18 cellular contexts compared by ENCODE assay signal in genomic region chr12:26828315-26828714, GRCh38. TPM values are rescaled to one million over a fixed set of nuclear protein-coding genes. Genes with fewer than 3 reads are reported as not detected.
DNase-seq lines count a peak whose midpoint lies in the region; ATAC-seq and TF ChIP-seq lines count a peak whose summit lies in the region.
"Had no signal": no experiment of that assay in that cellular context is flagged by ENCODE, and none has a peak within 500 bp of the region (broad histone marks: within the 10 kb centered on the region; RNA-seq: fewer than 3 reads in every experiment).

No MANE protein-coding gene starts in this region.

- no peak for ATAC-seq in stimulated activated naive CD8-positive, alpha-beta T cell treated with anti-CD3 and anti-CD28 coated beads, Interleukin-15, Interleukin-2, amounts not matched to agents 100 U/mL and 50 U/mL, for 24 hours
- ATAC-seq in GM19455 (IDR thresholded peaks at IDR 0.05; ENCODE audit: unreplicated experiment) = no peak
- ATAC-seq in GM21825 (IDR thresholded peaks at IDR 0.05; ENCODE audit: unreplicated experiment) = no peak
- ATAC-seq: HCT116, PC-3 had no signal

- TF ChIP-seq POLR2A in uterus (IDR thresholded peaks at IDR 0.05) = no peak

- H3K4me1 Mint-ChIP-seq in stimulated activated naive CD8-positive, alpha-beta T cell treated with anti-CD3 and anti-CD28 coated beads, Interleukin-15, Interleukin-2, amounts not matched to agents 100 ng/mL and 50 ng/mL, for 24 hours (ENCODE audit: low read depth) = peaks cover 68% of the 10 kb centered on the region

- no peak overlapping the region for H3K27ac Mint-ChIP-seq in stimulated activated naive CD8-positive, alpha-beta T cell treated with anti-CD3 and anti-CD28 coated beads, Interleukin-15, Interleukin-2, amounts not matched to agents 100 ng/mL and 50 ng/mL, for 24 hours

- no peaks in the 10 kb centered on the region for H3K27me3 ChIP-seq in uterus

- H3K27ac ChIP-seq in OCI-LY7 (ENCODE audit: low read depth, low read length, poor library complexity, severe bottlenecking) = no peak overlapping the region
- H3K27ac ChIP-seq in caudate nucleus (ENCODE audit: low read depth, low read length) = peak overlapping the region; percentile 36
- H3K27ac ChIP-seq in uterus = peak overlapping the region; percentile 59 to 62
- H3K27ac ChIP-seq: C4-2B, GM23248, HL-60 had no signal

- H3K36me3 ChIP-seq in OCI-LY7 (ENCODE audit: insufficient read depth, low read length) = no peaks in the 10 kb centered on the region
- H3K36me3 ChIP-seq in uterus = no peaks in the 10 kb centered on the region

- intact Hi-C loops in OCI-LY7 (cut with micrococcal nuclease; ENCODE audit: unreplicated experiment) = no loop called here
- intact Hi-C loops in uterus (cut with DNase I; ENCODE audit: low total_unique reads) = no loop called here

- H3K9me2 ChIP-seq in OCI-LY7 (ENCODE audit: insufficient read depth, low read length) = no peaks in the 10 kb centered on the region

- H3K4me3 ChIP-seq in OCI-LY7 (ENCODE audit: low read depth, low read length, poor library complexity, severe bottlenecking) = no peak overlapping the region
- H3K4me3 ChIP-seq in uterus = no peak overlapping the region
- H3K4me3 ChIP-seq: GM23248 had no signal

- BruUV-seq in OCI-LY7 (replicated peaks; lab: Mats Ljungman, UMichigan) = no TSS peak

- H3K79me2 ChIP-seq in OCI-LY7 (ENCODE audit: insufficient read depth, low read depth, low read length) = peaks cover 14% of the 10 kb centered on the region; the same call in 1 of the 2 replicates

- no peaks in the 10 kb centered on the region for H3K27me3 Mint-ChIP-seq in stimulated activated naive CD8-positive, alpha-beta T cell treated with anti-CD3 and anti-CD28 coated beads, Interleukin-15, Interleukin-2, amounts not matched to agents 100 ng/mL and 50 ng/mL, for 24 hours

- peak overlapping the region; percentile 28 for H3K4me3 Mint-ChIP-seq in stimulated activated naive CD8-positive, alpha-beta T cell treated with anti-CD3 and anti-CD28 coated beads, Interleukin-15, Interleukin-2, amounts not matched to agents 100 ng/mL and 50 ng/mL, for 24 hours

- TF ChIP-seq CTCF in OCI-LY7 (conservative IDR thresholded peaks at IDR 0.05; ENCODE audit: low read length) = no peak
- TF ChIP-seq CTCF in uterus (IDR thresholded peaks at IDR 0.05) = no peak

- peaks cover 29% of the 10 kb centered on the region for H3K36me3 Mint-ChIP-seq in stimulated activated naive CD8-positive, alpha-beta T cell treated with anti-CD3 and anti-CD28 coated beads, Interleukin-15, Interleukin-2, amounts not matched to agents 100 ng/mL and 50 ng/mL, for 24 hours (ENCODE audit: low read depth)

- peaks cover 9% of the 10 kb centered on the region; the same call in 1 of the 2 replicates for H4K20me1 ChIP-seq in OCI-LY7 (ENCODE audit: insufficient read depth, low read length)

- POLR2A ChIA-PET in OCI-LY7 (lab: Charles Lee) = interaction anchor here (0.8 kb wide), 1 partner anchor 10 kb away, joined by 3 read pairs; no protein-coding TSS in a partner anchor

- no peaks in the 10 kb centered on the region for H3K9me3 Mint-ChIP-seq in stimulated activated naive CD8-positive, alpha-beta T cell treated with anti-CD3 and anti-CD28 coated beads, Interleukin-15, Interleukin-2, amounts not matched to agents 100 ng/mL and 50 ng/mL, for 24 hours

- no peak overlapping the region for H2AFZ ChIP-seq in OCI-LY7 (ENCODE audit: low read length)
- H2AFZ ChIP-seq: GM23248 had no signal

- H3K9me3 ChIP-seq in OCI-LY7 (ENCODE audit: low read length) (no peaks in the 10 kb centered on the region), uterus (no peaks in the 10 kb centered on the region)

- no peak for DNase-seq in stimulated activated naive CD8-positive, alpha-beta T cell treated with anti-CD3 and anti-CD28 coated beads, Interleukin-15, Interleukin-2, amounts not matched to agents 100 U/mL and 50 U/mL, for 24 hours
- DNase-seq in OCI-LY7 (ENCODE audit: low spot score) (no peak), caudate nucleus (lab: John Stamatoyannopoulos, UW) (no peak), uterus (no peak), NCI-H446 (lab: John Stamatoyannopoulos, UW) (no peak)
- DNase-seq: GM23248; KBM-7; NCI-H1092; NCI-H146; NCI-H2081; NK-92 treated with Interleukin-12 subunit alpha and Interleukin-12 subunit beta, amount 100 ng/mL, for 24 hours; PC-3 had no signal

- H3K4me1 ChIP-seq in OCI-LY7 (ENCODE audit: insufficient read depth, low read length, poor library complexity, severe bottlenecking) (peaks cover 40% of the 10 kb centered on the region), uterus (peaks cover 0 to 4% of the 10 kb centered on the region in 2 donors)

- peak overlapping the region; percentile 43; the same call in 1 of the 2 replicates for H3K4me2 ChIP-seq in OCI-LY7 (ENCODE audit: low read length)

- CTCF ChIA-PET in OCI-LY7 (lab: Charles Lee; ENCODE audit: unreplicated experiment) = no interaction called here

RNA-seq across cellular contexts. Expression of gene ITPR2, which starts 4.7 kb away (rescaled TPM):
- total RNA-seq in OCI-LY7 (2014; rRNA removed; shearing (Covaris generic)) = 25.6 and 33.7 TPM in 2 replicates
- total RNA-seq in OCI-LY7 (2022) (44.7 and 56.6 TPM in 2 replicates), uterus (100 to 1,000 TPM in 1 of 4 donors, 10 to 100 TPM in 3; 53.5 to 271 (median 60.4) TPM)
